In the genomic region with DNA sequence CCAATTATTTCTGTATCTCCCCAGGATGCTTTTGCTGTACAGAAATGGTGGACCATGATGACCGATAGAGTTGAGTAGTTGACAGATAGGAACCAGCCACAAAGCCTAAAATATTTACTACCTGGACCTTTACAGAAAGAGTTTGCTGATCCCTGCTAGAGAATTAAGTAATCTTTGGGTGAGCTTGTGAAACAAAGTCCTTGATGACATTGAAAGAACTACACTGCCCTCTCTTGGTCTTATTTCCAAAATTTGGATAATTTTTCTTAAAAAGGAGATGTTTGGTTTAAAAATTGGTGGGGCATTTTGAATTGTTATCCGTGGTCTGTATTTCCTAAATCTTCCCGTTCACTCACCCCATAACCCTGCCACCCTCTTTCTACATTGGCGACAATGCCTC, we compare ENCODE assay signal across 8 cellular contexts. TPM values are rescaled to one million over a fixed set of nuclear protein-coding genes. Genes with fewer than 3 reads are reported as not detected.
DNase-seq lines count a peak whose midpoint lies in the region; ATAC-seq, FAIRE-seq and TF ChIP-seq lines count a peak whose summit lies in the region.

No MANE protein-coding gene starts in this region.

- H3K9me3 ChIP-seq in SK-N-SH (no peaks in the 10 kb centered on the region), small intestine (ENCODE audit: control insufficient read depth, low read depth) (no peaks in the 10 kb centered on the region)

- DNase-seq in CD14-positive monocyte (ENCODE audit: low spot score) (no peak), HCEC 1CT (peak; percentile 71), SK-N-SH (peak; percentile 30), foreskin keratinocyte (no peak), small intestine (peak; percentile 50)

- peak; percentile 78 for TF ChIP-seq CTCF in CD14-positive monocyte (IDR thresholded peaks at IDR 0.05)
- peak; percentile 67 for TF ChIP-seq CTCF in SK-N-SH (IDR thresholded peaks at IDR 0.05)
- TF ChIP-seq CTCF in foreskin keratinocyte (conservative IDR thresholded peaks at IDR 0.05): peak; percentile 81

- no peak for TF ChIP-seq EP300 in SK-N-SH (IDR thresholded peaks at IDR 0.05; ENCODE audit: borderline replicate concordance in 1 of 2, low read depth in 1 of 2, low read length in 1 of 2)

- H3K9ac ChIP-seq in SK-N-SH: no peak overlapping the region

- no peak for ATAC-seq in foreskin keratinocyte
- no peak for ATAC-seq in GM21526 (IDR thresholded peaks at IDR 0.05; ENCODE audit: low FRiP score, unreplicated experiment)
- ATAC-seq in GM18520 (IDR thresholded peaks at IDR 0.05; ENCODE audit: unreplicated experiment): no peak
- no peak for ATAC-seq in HG03460 (IDR thresholded peaks at IDR 0.05; ENCODE audit: unreplicated experiment)

- H3K36me3 ChIP-seq in SK-N-SH (replicated peaks in 1 of 2; ENCODE audit: control insufficient read depth in 1 of 2, insufficient read depth in 2 of 2, low read length in 1 of 2) (no peaks in the 10 kb centered on the region), small intestine (ENCODE audit: control insufficient read depth in 2 of 2, insufficient read depth in 2 of 2, low read length in 2 of 2) (no peaks in the 10 kb centered on the region)

- peak overlapping the region; percentile 8 to 85 (median 82) for H3K27ac Mint-ChIP-seq in CD14-positive monocyte

- H3K27ac ChIP-seq in SK-N-SH (ENCODE audit: low read depth in 2 of 2, low read length in 1 of 2): no peak overlapping the region
- H3K27ac ChIP-seq in foreskin keratinocyte: no peak overlapping the region
- H3K27ac ChIP-seq in small intestine (ENCODE audit: low read depth in 1 of 2, low read length in 1 of 2): no peak overlapping the region

- no peaks in the 10 kb centered on the region for H3F3A ChIP-seq in SK-N-SH (replicated peaks; ENCODE audit: insufficient read depth)

- POLR2A ChIA-PET in SK-N-SH (lab: Yijun Ruan, JAX): interaction anchor here (2.3 kb wide), 1 partner anchor 150 kb away, joined by 10 read pairs; the partner anchor contains the start of gene ARPC3

- H3K4me3 Mint-ChIP-seq in CD14-positive monocyte: no peak overlapping the region

- peaks cover 0 to 3% (median 0%) of the 10 kb centered on the region in 7 donors for H3K9me3 Mint-ChIP-seq in CD14-positive monocyte

- peaks cover 44% of the 10 kb centered on the region for H3K4me1 Mint-ChIP-seq in CD14-positive monocyte

- no peak overlapping the region for H3K4me2 ChIP-seq in SK-N-SH

- peaks cover 0 to 2% (median 0%) of the 10 kb centered on the region in 3 donors for H3K27me3 Mint-ChIP-seq in CD14-positive monocyte (ENCODE audit: low read depth in 3 of 3)

- peak; percentile 81 for TF ChIP-seq RAD21 in SK-N-SH (IDR thresholded peaks at IDR 0.05; ENCODE audit: low read length)

- H3K4me3 ChIP-seq in SK-N-SH (ENCODE audit: low read depth in 2 of 2, low read length in 1 of 2) (no peak overlapping the region), small intestine (ENCODE audit: low read depth in 1 of 2, low read length in 2 of 2) (no peak overlapping the region)

- H4K20me1 ChIP-seq in SK-N-SH (ENCODE audit: insufficient read depth): no peaks in the 10 kb centered on the region

- intact Hi-C loops in CD14-positive monocyte (cut with micrococcal nuclease): loop anchor here (2.0 to 5.0 kb wide), 3 partner anchors 49 to 148 kb away; partner anchors contain the start of gene ARPC3 (in 2 of the 2)

- no peaks in the 10 kb centered on the region for H3K79me2 ChIP-seq in SK-N-SH (ENCODE audit: insufficient read depth)

- H3K4me1 ChIP-seq in SK-N-SH (ENCODE audit: control insufficient read depth in 1 of 2, insufficient read depth in 2 of 2, low read depth in 1 of 2, low read length in 1 of 2) (no peaks in the 10 kb centered on the region), foreskin keratinocyte (no peaks in the 10 kb centered on the region), small intestine (ENCODE audit: control insufficient read depth in 2 of 2, insufficient read depth in 1 of 2, low read depth in 1 of 2, low read length in 1 of 2) (no peaks in the 10 kb centered on the region)

- no peak overlapping the region for H2AFZ ChIP-seq in SK-N-SH (ENCODE audit: low read depth)

- H3K27me3 ChIP-seq in SK-N-SH (ENCODE audit: insufficient read depth) (no peaks in the 10 kb centered on the region), foreskin keratinocyte (no peaks in the 10 kb centered on the region), small intestine (ENCODE audit: control insufficient read depth in 2 of 2, insufficient read depth in 2 of 2, low read length in 2 of 2) (no peaks in the 10 kb centered on the region)

- CTCF ChIA-PET in SK-N-SH (lab: Yijun Ruan, JAX): interaction anchor here (0.6 to 6.9 kb wide), 26 partner anchors 8 to 738 kb away, joined by 3 to 101 read pairs (median 4); partner anchors contain the start of genes ARPC3, FAM216A, GPN3 and TCTN1

- FAIRE-seq in small intestine (lab: Jason Lieb, UNC): no peak

- no peaks in the 10 kb centered on the region for H3K36me3 Mint-ChIP-seq in CD14-positive monocyte

- 17% methylated on average over 4 of the region's 4 CpGs for WGBS in SK-N-SH (ENCODE audit: low lambda C conversion rate)
- WGBS in small intestine, 3 donors: 24 to 37% (median 26%) methylated on average over 4 of the region's 4 CpGs

- no peaks in the 10 kb centered on the region for H3K9me2 ChIP-seq in SK-N-SH

TF ChIP-seq in SK-N-SH, 30 proteins besides CTCF, POLR2A, EP300 and RAD21:
- no peak; the same call in 1 of the 2 replicates for TF ChIP-seq NFIC (IDR thresholded peaks at IDR 0.05; ENCODE audit: borderline replicate concordance)
- peak; percentile 70 for TF ChIP-seq SMC3 (IDR thresholded peaks at IDR 0.05; ENCODE audit: low read depth, low read length)

RNA-seq across cellular contexts. Expression of gene TCTN1, which starts 13.7 kb away (rescaled TPM):
- polyA plus RNA-seq in CD14-positive monocyte (1 to 10 TPM; 4.5 to 6.1 TPM), SK-N-SH (2012; rRNA removed) (40.2 and 43.2 TPM in 2 replicates), foreskin keratinocyte (18.2 and 21.6 TPM in 2 replicates), small intestine (1 to 10 TPM in 2 of 3 donors, under 1 TPM in 1; 0.67 to 5.5 (median 1.6) TPM)
- 45.6 and 47.0 TPM in 2 replicates for polyA plus RNA-seq in SK-N-SH (2012; cell fraction: cytosol; rRNA removed)
- 110 and 120 TPM in 2 replicates for polyA plus RNA-seq in SK-N-SH (2012; cell fraction: nucleus; rRNA removed)
- 21.4 and 22.7 TPM in 2 replicates for total RNA-seq in foreskin keratinocyte

RNA-seq across cellular contexts. Expression of gene PPTC7, which starts 17.1 kb away (rescaled TPM):
- polyA plus RNA-seq in CD14-positive monocyte (10 to 100 TPM; 11.6 to 15.1 TPM), SK-N-SH (2012; rRNA removed) (9.6 and 14.0 TPM in 2 replicates), foreskin keratinocyte (9.6 and 12.0 TPM in 2 replicates), small intestine (10 to 100 TPM in 2 of 3 donors, 1 to 10 TPM in 1; 8.6 to 13.9 (median 10.1) TPM)
- 13.7 and 14.2 TPM in 2 replicates for polyA plus RNA-seq in SK-N-SH (2012; cell fraction: cytosol; rRNA removed)
- 4.8 and 9.6 TPM in 2 replicates for polyA plus RNA-seq in SK-N-SH (2012; cell fraction: nucleus; rRNA removed)
- total RNA-seq in foreskin keratinocyte: 26.6 and 27.2 TPM in 2 replicates

Comparison
In these comparisons a context has a peak if more than half of its experiments do, and no peak if none do; other contexts are left out.
1. DNase-seq: peak in HCEC 1CT (single experiment), SK-N-SH (single experiment) and small intestine (single experiment); none in CD14-positive monocyte (single experiment) and foreskin keratinocyte (0 of 2).
2. Peak in every context shown above with its lines, with median percentiles within 50 percentile points of each other: CTCF ChIP-seq.